In the genomic region with DNA sequence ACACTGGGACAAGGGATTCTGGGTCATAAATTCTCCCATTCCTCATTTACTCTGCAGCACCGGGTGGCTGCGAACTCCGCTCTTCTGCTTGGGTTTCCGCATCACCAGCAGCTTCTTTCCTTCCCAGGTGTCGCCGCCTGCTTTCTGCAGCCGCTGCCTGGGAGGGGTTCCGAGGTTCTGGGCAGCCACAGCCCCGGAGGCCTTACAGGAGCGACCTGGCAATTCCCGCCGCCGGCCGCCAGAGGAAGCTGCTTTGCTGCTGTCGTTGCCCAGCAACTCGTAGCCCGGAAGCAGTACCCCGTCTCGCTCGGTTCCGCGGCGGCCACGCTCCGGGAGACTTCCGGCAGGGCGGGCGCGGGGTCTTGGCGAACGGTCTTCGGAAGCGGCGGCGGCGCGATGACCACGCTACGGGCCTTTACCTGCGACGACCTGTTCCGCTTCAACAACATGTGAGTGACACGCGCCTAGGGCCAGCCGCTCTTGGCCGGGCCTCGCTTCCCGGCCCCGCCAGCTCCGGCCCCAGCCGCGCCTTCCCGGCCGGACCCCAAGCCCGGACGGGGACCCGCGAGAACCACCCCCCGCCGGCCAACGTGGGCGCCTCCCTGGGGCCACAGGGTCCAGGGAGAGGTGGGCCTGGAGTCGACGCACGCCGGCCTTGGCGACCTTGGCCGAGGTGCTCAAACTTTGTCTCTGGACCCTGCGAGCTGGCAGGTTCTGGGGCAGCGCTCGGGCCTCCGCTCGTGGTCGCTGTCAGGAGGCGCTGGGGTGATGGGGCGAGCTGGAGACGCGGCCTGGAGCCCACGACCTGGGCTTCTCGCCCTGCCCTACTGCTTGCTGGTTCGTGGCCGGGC, we compare ENCODE assay signal across 1 cellular context.
TF ChIP-seq lines count a peak whose summit lies in the region.

A gene with protein sequence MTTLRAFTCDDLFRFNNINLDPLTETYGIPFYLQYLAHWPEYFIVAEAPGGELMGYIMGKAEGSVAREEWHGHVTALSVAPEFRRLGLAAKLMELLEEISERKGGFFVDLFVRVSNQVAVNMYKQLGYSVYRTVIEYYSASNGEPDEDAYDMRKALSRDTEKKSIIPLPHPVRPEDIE (plus strand): TSS at position 362 of the 851 bp plus-strand sequence. CDS start 35 bp downstream, at position 397.

TF ChIP-seq in H1, 55 proteins besides CTCF, POLR2A, EP300 and RAD21 (continued from another document and continues in another):
- TF ChIP-seq HDAC2 (IDR thresholded peaks at IDR 0.05; ENCODE audit: borderline replicate concordance in 1 of 2, low read depth in 2 of 2, low read length in 2 of 2) (0 out of 4 replicates have a peak, but pooled peaks of 1 of the 2 experiments have one; percentile 53), RNF2 (IDR thresholded peaks at IDR 0.05; ENCODE audit: borderline replicate concordance, low read depth, low read length, missing control alignments, poor library complexity, severe bottlenecking) (no peak), KDM5A (IDR thresholded peaks at IDR 0.05; ENCODE audit: low read length) (peak; percentile 57; the same call in 1 of the 2 replicates), NRF1 (IDR thresholded peaks at IDR 0.05; ENCODE audit: low read depth, low read length) (no peak), KDM1A (IDR thresholded peaks at IDR 0.05; ENCODE audit: borderline replicate concordance, low read length) (no peak), CBX5 (IDR thresholded peaks at IDR 0.05; ENCODE audit: low read depth, low read length) (no peak), GTF2F1 (IDR thresholded peaks at IDR 0.05; ENCODE audit: borderline replicate concordance, low read depth, low read length) (no peak), KDM4A (IDR thresholded peaks at IDR 0.05; ENCODE audit: low read depth, low read length, severe bottlenecking) (peak; percentile 89), MAFK (IDR thresholded peaks at IDR 0.05; ENCODE audit: low read depth, low read length) (no peak), PHF8 (conservative IDR thresholded peaks at IDR 0.05; ENCODE audit: low read depth, low read length) (peak; percentile 69), RFX5 (IDR thresholded peaks at IDR 0.05; ENCODE audit: borderline replicate concordance, low read depth, low read length) (no peak), SIRT6 (IDR thresholded peaks at IDR 0.05; ENCODE audit: low read length) (no peak), POU5F1 (IDR thresholded peaks at IDR 0.05; ENCODE audit: low read depth, low read length) (no peak), BACH1 (IDR thresholded peaks at IDR 0.05; ENCODE audit: low read length) (no peak), FOSL1 (IDR thresholded peaks at IDR 0.05; ENCODE audit: insufficient read depth, low read depth, low read length) (no peak), YY1 (IDR thresholded peaks at IDR 0.05; ENCODE audit: low read depth, low read length) (no peak), JUND (IDR thresholded peaks at IDR 0.05; ENCODE audit: low read length) (peak; percentile 26; the same call in 1 of the 2 replicates), TEAD4 (IDR thresholded peaks at IDR 0.05; ENCODE audit: low read depth, low read length) (no peak), ASH2L (IDR thresholded peaks at IDR 0.05; ENCODE audit: low read length) (peak; percentile 97), SP1 (IDR thresholded peaks at IDR 0.05; ENCODE audit: low read depth, low read length) (no peak), GABPA (IDR thresholded peaks at IDR 0.05; ENCODE audit: borderline replicate concordance, insufficient read depth, low read length) (peak; percentile 98), BRCA1 (IDR thresholded peaks at IDR 0.05; ENCODE audit: low read depth, low read length) (0 out of 2 replicates have a peak, but pooled peaks have one; percentile 15), CBX8 (IDR thresholded peaks at IDR 0.05; ENCODE audit: borderline replicate concordance, low read depth, low read length) (no peak), TBP (IDR thresholded peaks at IDR 0.05; ENCODE audit: low read depth, low read length) (peak; percentile 65; the same call in 1 of the 2 replicates), CHD2 (IDR thresholded peaks at IDR 0.05; ENCODE audit: low read length) (peak; percentile 31; the same call in 1 of the 2 replicates), SAP30 (IDR thresholded peaks at IDR 0.05; ENCODE audit: insufficient read depth, insufficient replicate concordance, low read length) (no peak), CTBP2 (IDR thresholded peaks at IDR 0.05; ENCODE audit: borderline replicate concordance, insufficient read depth, insufficient read length, low read length) (no peak), SIN3A (conservative IDR thresholded peaks at IDR 0.05 in 1 of 2, IDR thresholded peaks at IDR 0.05 in 1 of 2; ENCODE audit: low read depth in 1 of 2, low read length in 2 of 2) (peak; percentile 52 to 83; a peak in 2 of 4 replicates), SUZ12 (IDR thresholded peaks at IDR 0.05; ENCODE audit: low read length) (no peak), TAF1 (IDR thresholded peaks at IDR 0.05; ENCODE audit: low read depth, low read length) (peak; percentile 72; the same call in 1 of the 2 replicates), HDAC6 (IDR thresholded peaks at IDR 0.05; ENCODE audit: low read depth, low read length) (no peak), ZNF274 (IDR thresholded peaks at IDR 0.05; ENCODE audit: borderline replicate concordance, extremely low read depth, low read length) (no peak), RXRA (IDR thresholded peaks at IDR 0.05; ENCODE audit: insufficient read depth, low read depth, low read length) (no peak), CEBPB (IDR thresholded peaks at IDR 0.05; ENCODE audit: low read depth, low read length) (no peak), TCF12 (IDR thresholded peaks at IDR 0.05; ENCODE audit: low read depth, low read length) (0 out of 2 replicates have a peak, but pooled peaks have one; percentile 6), NANOG (IDR thresholded peaks at IDR 0.05; ENCODE audit: insufficient read depth, low read depth, low read length, poor library complexity, severe bottlenecking) (no peak), SP2 (IDR thresholded peaks at IDR 0.05; ENCODE audit: low read length) (no peak), POLR2AphosphoS5 (IDR thresholded peaks at IDR 0.05; ENCODE audit: low read depth, low read length) (no peak; the same call in 1 of the 2 replicates), CREB1 (IDR thresholded peaks at IDR 0.05) (peak; percentile 66; the same call in 1 of the 2 replicates), EZH2 (IDR thresholded peaks at IDR 0.05; ENCODE audit: low read depth, low read length, severe bottlenecking) (no peak), CHD1 (IDR thresholded peaks at IDR 0.05; ENCODE audit: low read depth, low read length) (no peak), JUN (IDR thresholded peaks at IDR 0.05; ENCODE audit: low read depth, low read length) (no peak), BCL11A (IDR thresholded peaks at IDR 0.05; ENCODE audit: low read depth in 2 of 2, low read length in 2 of 2) (no peak), EGR1 (IDR thresholded peaks at IDR 0.05; ENCODE audit: borderline replicate concordance, low read depth, low read length) (0 out of 2 replicates have a peak, but pooled peaks have one; percentile 21), SRF (IDR thresholded peaks at IDR 0.05; ENCODE audit: low read depth, low read length) (peak; percentile 43; the same call in 1 of the 2 replicates), RBBP5 (IDR thresholded peaks at IDR 0.05; ENCODE audit: borderline replicate concordance, low read depth, low read length) (0 out of 2 replicates have a peak, but pooled peaks have one; percentile 26), SIX5 (IDR thresholded peaks at IDR 0.05; ENCODE audit: low read depth, low read length) (no peak), TAF7 (optimal IDR thresholded peaks at IDR 0.05; ENCODE audit: borderline replicate concordance, low read depth, low read length) (no peak)
- TF ChIP-seq, protein P1, sequence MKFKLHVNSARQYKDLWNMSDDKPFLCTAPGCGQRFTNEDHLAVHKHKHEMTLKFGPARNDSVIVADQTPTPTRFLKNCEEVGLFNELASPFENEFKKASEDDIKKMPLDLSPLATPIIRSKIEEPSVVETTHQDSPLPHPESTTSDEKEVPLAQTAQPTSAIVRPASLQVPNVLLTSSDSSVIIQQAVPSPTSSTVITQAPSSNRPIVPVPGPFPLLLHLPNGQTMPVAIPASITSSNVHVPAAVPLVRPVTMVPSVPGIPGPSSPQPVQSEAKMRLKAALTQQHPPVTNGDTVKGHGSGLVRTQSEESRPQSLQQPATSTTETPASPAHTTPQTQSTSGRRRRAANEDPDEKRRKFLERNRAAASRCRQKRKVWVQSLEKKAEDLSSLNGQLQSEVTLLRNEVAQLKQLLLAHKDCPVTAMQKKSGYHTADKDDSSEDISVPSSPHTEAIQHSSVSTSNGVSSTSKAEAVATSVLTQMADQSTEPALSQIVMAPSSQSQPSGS (IDR thresholded peaks at IDR 0.05; ENCODE audit: low read length) = no peak
- TF ChIP-seq, protein P2, sequence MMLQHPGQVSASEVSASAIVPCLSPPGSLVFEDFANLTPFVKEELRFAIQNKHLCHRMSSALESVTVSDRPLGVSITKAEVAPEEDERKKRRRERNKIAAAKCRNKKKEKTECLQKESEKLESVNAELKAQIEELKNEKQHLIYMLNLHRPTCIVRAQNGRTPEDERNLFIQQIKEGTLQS (IDR thresholded peaks at IDR 0.05; ENCODE audit: insufficient read depth, low read depth, low read length) = no peak
- TF ChIP-seq, protein P3, sequence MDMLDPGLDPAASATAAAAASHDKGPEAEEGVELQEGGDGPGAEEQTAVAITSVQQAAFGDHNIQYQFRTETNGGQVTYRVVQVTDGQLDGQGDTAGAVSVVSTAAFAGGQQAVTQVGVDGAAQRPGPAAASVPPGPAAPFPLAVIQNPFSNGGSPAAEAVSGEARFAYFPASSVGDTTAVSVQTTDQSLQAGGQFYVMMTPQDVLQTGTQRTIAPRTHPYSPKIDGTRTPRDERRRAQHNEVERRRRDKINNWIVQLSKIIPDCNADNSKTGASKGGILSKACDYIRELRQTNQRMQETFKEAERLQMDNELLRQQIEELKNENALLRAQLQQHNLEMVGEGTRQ (IDR thresholded peaks at IDR 0.05; ENCODE audit: low read length) = no peak
- TF ChIP-seq, protein P4, sequence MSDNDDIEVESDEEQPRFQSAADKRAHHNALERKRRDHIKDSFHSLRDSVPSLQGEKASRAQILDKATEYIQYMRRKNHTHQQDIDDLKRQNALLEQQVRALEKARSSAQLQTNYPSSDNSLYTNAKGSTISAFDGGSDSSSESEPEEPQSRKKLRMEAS (IDR thresholded peaks at IDR 0.05) = peak; percentile 93
- TF ChIP-seq, protein P5, sequence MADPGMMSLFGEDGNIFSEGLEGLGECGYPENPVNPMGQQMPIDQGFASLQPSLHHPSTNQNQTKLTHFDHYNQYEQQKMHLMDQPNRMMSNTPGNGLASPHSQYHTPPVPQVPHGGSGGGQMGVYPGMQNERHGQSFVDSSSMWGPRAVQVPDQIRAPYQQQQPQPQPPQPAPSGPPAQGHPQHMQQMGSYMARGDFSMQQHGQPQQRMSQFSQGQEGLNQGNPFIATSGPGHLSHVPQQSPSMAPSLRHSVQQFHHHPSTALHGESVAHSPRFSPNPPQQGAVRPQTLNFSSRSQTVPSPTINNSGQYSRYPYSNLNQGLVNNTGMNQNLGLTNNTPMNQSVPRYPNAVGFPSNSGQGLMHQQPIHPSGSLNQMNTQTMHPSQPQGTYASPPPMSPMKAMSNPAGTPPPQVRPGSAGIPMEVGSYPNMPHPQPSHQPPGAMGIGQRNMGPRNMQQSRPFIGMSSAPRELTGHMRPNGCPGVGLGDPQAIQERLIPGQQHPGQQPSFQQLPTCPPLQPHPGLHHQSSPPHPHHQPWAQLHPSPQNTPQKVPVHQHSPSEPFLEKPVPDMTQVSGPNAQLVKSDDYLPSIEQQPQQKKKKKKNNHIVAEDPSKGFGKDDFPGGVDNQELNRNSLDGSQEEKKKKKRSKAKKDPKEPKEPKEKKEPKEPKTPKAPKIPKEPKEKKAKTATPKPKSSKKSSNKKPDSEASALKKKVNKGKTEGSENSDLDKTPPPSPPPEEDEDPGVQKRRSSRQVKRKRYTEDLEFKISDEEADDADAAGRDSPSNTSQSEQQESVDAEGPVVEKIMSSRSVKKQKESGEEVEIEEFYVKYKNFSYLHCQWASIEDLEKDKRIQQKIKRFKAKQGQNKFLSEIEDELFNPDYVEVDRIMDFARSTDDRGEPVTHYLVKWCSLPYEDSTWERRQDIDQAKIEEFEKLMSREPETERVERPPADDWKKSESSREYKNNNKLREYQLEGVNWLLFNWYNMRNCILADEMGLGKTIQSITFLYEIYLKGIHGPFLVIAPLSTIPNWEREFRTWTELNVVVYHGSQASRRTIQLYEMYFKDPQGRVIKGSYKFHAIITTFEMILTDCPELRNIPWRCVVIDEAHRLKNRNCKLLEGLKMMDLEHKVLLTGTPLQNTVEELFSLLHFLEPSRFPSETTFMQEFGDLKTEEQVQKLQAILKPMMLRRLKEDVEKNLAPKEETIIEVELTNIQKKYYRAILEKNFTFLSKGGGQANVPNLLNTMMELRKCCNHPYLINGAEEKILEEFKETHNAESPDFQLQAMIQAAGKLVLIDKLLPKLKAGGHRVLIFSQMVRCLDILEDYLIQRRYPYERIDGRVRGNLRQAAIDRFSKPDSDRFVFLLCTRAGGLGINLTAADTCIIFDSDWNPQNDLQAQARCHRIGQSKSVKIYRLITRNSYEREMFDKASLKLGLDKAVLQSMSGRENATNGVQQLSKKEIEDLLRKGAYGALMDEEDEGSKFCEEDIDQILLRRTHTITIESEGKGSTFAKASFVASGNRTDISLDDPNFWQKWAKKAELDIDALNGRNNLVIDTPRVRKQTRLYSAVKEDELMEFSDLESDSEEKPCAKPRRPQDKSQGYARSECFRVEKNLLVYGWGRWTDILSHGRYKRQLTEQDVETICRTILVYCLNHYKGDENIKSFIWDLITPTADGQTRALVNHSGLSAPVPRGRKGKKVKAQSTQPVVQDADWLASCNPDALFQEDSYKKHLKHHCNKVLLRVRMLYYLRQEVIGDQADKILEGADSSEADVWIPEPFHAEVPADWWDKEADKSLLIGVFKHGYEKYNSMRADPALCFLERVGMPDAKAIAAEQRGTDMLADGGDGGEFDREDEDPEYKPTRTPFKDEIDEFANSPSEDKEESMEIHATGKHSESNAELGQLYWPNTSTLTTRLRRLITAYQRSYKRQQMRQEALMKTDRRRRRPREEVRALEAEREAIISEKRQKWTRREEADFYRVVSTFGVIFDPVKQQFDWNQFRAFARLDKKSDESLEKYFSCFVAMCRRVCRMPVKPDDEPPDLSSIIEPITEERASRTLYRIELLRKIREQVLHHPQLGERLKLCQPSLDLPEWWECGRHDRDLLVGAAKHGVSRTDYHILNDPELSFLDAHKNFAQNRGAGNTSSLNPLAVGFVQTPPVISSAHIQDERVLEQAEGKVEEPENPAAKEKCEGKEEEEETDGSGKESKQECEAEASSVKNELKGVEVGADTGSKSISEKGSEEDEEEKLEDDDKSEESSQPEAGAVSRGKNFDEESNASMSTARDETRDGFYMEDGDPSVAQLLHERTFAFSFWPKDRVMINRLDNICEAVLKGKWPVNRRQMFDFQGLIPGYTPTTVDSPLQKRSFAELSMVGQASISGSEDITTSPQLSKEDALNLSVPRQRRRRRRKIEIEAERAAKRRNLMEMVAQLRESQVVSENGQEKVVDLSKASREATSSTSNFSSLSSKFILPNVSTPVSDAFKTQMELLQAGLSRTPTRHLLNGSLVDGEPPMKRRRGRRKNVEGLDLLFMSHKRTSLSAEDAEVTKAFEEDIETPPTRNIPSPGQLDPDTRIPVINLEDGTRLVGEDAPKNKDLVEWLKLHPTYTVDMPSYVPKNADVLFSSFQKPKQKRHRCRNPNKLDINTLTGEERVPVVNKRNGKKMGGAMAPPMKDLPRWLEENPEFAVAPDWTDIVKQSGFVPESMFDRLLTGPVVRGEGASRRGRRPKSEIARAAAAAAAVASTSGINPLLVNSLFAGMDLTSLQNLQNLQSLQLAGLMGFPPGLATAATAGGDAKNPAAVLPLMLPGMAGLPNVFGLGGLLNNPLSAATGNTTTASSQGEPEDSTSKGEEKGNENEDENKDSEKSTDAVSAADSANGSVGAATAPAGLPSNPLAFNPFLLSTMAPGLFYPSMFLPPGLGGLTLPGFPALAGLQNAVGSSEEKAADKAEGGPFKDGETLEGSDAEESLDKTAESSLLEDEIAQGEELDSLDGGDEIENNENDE (IDR thresholded peaks at IDR 0.05; ENCODE audit: insufficient replicate concordance, low read length) = no peak
